ENCODE assay signal across 1 cellular context in genomic region chr1:64975127-64975526, GRCh38.
TF ChIP-seq lines count a peak whose summit lies in the region.

No MANE protein-coding gene starts in this region.

TF ChIP-seq in H1, 55 proteins besides CTCF, POLR2A, EP300 and RAD21 (continued from another document):
- no peak for TF ChIP-seq ATF2 (IDR thresholded peaks at IDR 0.05; ENCODE audit: low read length)
- TF ChIP-seq CHD1 (IDR thresholded peaks at IDR 0.05; ENCODE audit: low read depth, low read length), result no peak
- TF ChIP-seq BACH1 (IDR thresholded peaks at IDR 0.05; ENCODE audit: low read length), result no peak
- TF ChIP-seq CHD7 (IDR thresholded peaks at IDR 0.05; ENCODE audit: insufficient replicate concordance, low read length), result no peak
- no peak for TF ChIP-seq ASH2L (IDR thresholded peaks at IDR 0.05; ENCODE audit: low read length)
- TF ChIP-seq TAF7 (optimal IDR thresholded peaks at IDR 0.05; ENCODE audit: borderline replicate concordance, low read depth, low read length), result no peak
- no peak for TF ChIP-seq BRCA1 (IDR thresholded peaks at IDR 0.05; ENCODE audit: low read depth, low read length)
- TF ChIP-seq TEAD4 (IDR thresholded peaks at IDR 0.05; ENCODE audit: low read depth, low read length), result no peak
- no peak for TF ChIP-seq PHF8 (conservative IDR thresholded peaks at IDR 0.05; ENCODE audit: low read depth, low read length)
- TF ChIP-seq BCL11A (IDR thresholded peaks at IDR 0.05; ENCODE audit: low read depth in 2 of 2, low read length in 2 of 2), result no peak
- TF ChIP-seq JUND (IDR thresholded peaks at IDR 0.05; ENCODE audit: low read length), result no peak
- no peak for TF ChIP-seq SP2 (IDR thresholded peaks at IDR 0.05; ENCODE audit: low read length)
